1 cellular context compared by ENCODE assay signal in genomic region chr9:19473605-19474004, GRCh38.
TF ChIP-seq lines count a peak whose summit lies in the region.

No MANE protein-coding gene starts in this region.

TF ChIP-seq in K562, 482 proteins besides CTCF, POLR2A, EP300 and RAD21:
- TF ChIP-seq RAD51 (IDR thresholded peaks at IDR 0.05; ENCODE audit: borderline replicate concordance, low read depth) (no peak), CSDE1 (IDR thresholded peaks at IDR 0.05) (no peak), ZNF12 (CRISPR knock-in tag; IDR thresholded peaks at IDR 0.05) (no peak), FOXK1 (CRISPR knock-in tag; IDR thresholded peaks at IDR 0.05; ENCODE audit: borderline replicate concordance) (no peak)
